Comparison of ENCODE assay signal across 1 cellular context in the genomic region with DNA sequence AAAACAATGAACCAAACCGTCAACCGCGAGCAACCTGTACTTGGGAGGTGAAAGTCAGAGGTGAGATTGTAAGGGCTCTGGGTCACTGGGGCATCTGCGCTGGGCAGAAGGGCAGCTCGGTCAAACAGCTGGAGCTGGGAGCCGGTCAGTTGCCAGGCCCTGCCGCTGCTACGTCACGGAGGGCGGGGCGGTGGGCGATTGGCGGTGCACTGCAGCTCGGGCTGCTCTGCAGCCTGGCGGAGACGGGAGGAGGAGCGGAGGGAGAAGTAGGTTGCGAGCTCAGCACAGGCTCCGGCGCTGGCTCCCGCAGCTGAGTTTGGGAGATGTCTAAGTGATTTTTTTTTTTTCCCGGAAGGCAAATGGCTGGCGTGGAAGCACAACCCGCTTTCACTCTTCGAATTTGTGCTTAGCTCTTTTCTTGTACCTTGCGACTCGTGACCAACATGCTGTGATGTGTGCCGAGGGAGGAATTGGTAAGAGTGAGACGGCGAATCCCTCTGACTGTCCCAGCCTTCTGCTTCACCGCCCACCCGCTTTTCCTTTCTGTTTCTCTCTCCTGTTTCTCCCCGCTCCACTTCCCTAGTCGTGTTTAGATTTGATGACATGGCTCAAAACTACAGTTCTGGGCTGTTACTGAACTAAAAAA.
TF ChIP-seq lines count a peak whose summit lies in the region.

A gene (plus strand): TSS at position 229 of the 646 bp plus-strand sequence. CDS start 27,266 bp downstream, outside the sequence.

TF ChIP-seq in K562, 482 proteins besides CTCF, POLR2A, EP300 and RAD21 (continued from another document and continues in another):
- 0 out of 2 replicates have a peak, but pooled peaks have one; percentile 24 for TF ChIP-seq ZNF263 (CRISPR knock-in tag; IDR thresholded peaks at IDR 0.05; ENCODE audit: borderline replicate concordance)
- TF ChIP-seq SMARCA5 (IDR thresholded peaks at IDR 0.05): no peak
- TF ChIP-seq ZNF354B (CRISPR knock-in tag; IDR thresholded peaks at IDR 0.05): no peak
- TF ChIP-seq, protein P1, sequence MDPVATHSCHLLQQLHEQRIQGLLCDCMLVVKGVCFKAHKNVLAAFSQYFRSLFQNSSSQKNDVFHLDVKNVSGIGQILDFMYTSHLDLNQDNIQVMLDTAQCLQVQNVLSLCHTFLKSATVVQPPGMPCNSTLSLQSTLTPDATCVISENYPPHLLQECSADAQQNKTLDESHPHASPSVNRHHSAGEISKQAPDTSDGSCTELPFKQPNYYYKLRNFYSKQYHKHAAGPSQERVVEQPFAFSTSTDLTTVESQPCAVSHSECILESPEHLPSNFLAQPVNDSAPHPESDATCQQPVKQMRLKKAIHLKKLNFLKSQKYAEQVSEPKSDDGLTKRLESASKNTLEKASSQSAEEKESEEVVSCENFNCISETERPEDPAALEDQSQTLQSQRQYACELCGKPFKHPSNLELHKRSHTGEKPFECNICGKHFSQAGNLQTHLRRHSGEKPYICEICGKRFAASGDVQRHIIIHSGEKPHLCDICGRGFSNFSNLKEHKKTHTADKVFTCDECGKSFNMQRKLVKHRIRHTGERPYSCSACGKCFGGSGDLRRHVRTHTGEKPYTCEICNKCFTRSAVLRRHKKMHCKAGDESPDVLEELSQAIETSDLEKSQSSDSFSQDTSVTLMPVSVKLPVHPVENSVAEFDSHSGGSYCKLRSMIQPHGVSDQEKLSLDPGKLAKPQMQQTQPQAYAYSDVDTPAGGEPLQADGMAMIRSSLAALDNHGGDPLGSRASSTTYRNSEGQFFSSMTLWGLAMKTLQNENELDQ (CRISPR knock-in tag; IDR thresholded peaks at IDR 0.05; ENCODE audit: borderline replicate concordance): no peak
- TF ChIP-seq RUNX1 (IDR thresholded peaks at IDR 0.05; ENCODE audit: low read depth): no peak
- TF ChIP-seq, protein P2, sequence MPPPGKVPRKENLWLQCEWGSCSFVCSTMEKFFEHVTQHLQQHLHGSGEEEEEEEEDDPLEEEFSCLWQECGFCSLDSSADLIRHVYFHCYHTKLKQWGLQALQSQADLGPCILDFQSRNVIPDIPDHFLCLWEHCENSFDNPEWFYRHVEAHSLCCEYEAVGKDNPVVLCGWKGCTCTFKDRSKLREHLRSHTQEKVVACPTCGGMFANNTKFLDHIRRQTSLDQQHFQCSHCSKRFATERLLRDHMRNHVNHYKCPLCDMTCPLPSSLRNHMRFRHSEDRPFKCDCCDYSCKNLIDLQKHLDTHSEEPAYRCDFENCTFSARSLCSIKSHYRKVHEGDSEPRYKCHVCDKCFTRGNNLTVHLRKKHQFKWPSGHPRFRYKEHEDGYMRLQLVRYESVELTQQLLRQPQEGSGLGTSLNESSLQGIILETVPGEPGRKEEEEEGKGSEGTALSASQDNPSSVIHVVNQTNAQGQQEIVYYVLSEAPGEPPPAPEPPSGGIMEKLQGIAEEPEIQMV (tag; conservative IDR thresholded peaks at IDR 0.05; ENCODE audit: low read depth): no peak
- TF ChIP-seq CBX5 (IDR thresholded peaks at IDR 0.05; ENCODE audit: borderline replicate concordance, low read depth): no peak
- TF ChIP-seq MEF2D (tag; conservative IDR thresholded peaks at IDR 0.05; ENCODE audit: low read depth): no peak
- no peak for TF ChIP-seq NFE2 (IDR thresholded peaks at IDR 0.05; ENCODE audit: low read depth)
- TF ChIP-seq FOXJ2 (tag; IDR thresholded peaks at IDR 0.05): peak; percentile 56; the same call in 1 of the 2 replicates
- no peak for TF ChIP-seq PTTG1 (tag; IDR thresholded peaks at IDR 0.05; ENCODE audit: low read depth)
- no peak for TF ChIP-seq CSDE1 (IDR thresholded peaks at IDR 0.05)
- no peak for TF ChIP-seq ZNF41 (CRISPR knock-in tag; conservative IDR thresholded peaks at IDR 0.05)
- TF ChIP-seq ZBED1 (IDR thresholded peaks at IDR 0.05): no peak
- TF ChIP-seq FOXP1 (CRISPR knock-in tag; IDR thresholded peaks at IDR 0.05): no peak
- TF ChIP-seq, protein P3, sequence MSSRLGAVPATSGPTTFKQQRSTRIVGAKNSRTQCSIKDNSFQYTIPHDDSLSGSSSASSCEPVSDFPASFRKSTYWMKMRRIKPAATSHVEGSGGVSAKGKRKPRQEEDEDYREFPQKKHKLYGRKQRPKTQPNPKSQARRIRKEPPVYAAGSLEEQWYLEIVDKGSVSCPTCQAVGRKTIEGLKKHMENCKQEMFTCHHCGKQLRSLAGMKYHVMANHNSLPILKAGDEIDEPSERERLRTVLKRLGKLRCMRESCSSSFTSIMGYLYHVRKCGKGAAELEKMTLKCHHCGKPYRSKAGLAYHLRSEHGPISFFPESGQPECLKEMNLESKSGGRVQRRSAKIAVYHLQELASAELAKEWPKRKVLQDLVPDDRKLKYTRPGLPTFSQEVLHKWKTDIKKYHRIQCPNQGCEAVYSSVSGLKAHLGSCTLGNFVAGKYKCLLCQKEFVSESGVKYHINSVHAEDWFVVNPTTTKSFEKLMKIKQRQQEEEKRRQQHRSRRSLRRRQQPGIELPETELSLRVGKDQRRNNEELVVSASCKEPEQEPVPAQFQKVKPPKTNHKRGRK (tag; IDR thresholded peaks at IDR 0.05): no peak
- TF ChIP-seq, protein P4, sequence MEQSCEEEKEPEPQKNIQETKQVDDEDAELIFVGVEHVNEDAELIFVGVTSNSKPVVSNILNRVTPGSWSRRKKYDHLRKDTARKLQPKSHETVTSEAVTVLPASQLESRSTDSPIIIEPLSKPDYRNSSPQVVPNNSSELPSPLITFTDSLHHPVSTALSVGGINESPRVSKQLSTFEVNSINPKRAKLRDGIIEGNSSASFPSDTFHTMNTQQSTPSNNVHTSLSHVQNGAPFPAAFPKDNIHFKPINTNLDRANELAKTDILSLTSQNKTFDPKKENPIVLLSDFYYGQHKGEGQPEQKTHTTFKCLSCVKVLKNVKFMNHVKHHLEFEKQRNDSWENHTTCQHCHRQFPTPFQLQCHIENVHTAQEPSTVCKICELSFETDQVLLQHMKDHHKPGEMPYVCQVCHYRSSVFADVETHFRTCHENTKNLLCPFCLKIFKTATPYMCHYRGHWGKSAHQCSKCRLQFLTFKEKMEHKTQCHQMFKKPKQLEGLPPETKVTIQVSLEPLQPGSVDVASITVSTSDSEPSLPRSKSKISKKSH (CRISPR knock-in tag; IDR thresholded peaks at IDR 0.05): no peak
- TF ChIP-seq SP1 (CRISPR knock-in tag; IDR thresholded peaks at IDR 0.05): peak; percentile 51; the same call in 1 of the 2 replicates
- TF ChIP-seq ZNF717 (CRISPR knock-in tag; IDR thresholded peaks at IDR 0.05): no peak
- no peak for TF ChIP-seq MCM5 (IDR thresholded peaks at IDR 0.05; ENCODE audit: low read depth)
- TF ChIP-seq TOE1 (IDR thresholded peaks at IDR 0.05; ENCODE audit: borderline replicate concordance): no peak
- TF ChIP-seq TOE1 (CRISPR knock-in tag; IDR thresholded peaks at IDR 0.05; ENCODE audit: borderline replicate concordance, low read depth): no peak
- TF ChIP-seq, protein P5, sequence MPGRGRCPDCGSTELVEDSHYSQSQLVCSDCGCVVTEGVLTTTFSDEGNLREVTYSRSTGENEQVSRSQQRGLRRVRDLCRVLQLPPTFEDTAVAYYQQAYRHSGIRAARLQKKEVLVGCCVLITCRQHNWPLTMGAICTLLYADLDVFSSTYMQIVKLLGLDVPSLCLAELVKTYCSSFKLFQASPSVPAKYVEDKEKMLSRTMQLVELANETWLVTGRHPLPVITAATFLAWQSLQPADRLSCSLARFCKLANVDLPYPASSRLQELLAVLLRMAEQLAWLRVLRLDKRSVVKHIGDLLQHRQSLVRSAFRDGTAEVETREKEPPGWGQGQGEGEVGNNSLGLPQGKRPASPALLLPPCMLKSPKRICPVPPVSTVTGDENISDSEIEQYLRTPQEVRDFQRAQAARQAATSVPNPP (IDR thresholded peaks at IDR 0.05; ENCODE audit: borderline replicate concordance, insufficient read depth, insufficient read length): no peak
- TF ChIP-seq, protein P6, sequence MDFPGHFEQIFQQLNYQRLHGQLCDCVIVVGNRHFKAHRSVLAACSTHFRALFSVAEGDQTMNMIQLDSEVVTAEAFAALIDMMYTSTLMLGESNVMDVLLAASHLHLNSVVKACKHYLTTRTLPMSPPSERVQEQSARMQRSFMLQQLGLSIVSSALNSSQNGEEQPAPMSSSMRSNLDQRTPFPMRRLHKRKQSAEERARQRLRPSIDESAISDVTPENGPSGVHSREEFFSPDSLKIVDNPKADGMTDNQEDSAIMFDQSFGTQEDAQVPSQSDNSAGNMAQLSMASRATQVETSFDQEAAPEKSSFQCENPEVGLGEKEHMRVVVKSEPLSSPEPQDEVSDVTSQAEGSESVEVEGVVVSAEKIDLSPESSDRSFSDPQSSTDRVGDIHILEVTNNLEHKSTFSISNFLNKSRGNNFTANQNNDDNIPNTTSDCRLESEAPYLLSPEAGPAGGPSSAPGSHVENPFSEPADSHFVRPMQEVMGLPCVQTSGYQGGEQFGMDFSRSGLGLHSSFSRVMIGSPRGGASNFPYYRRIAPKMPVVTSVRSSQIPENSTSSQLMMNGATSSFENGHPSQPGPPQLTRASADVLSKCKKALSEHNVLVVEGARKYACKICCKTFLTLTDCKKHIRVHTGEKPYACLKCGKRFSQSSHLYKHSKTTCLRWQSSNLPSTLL (IDR thresholded peaks at IDR 0.05): no peak
- TF ChIP-seq, protein P7, sequence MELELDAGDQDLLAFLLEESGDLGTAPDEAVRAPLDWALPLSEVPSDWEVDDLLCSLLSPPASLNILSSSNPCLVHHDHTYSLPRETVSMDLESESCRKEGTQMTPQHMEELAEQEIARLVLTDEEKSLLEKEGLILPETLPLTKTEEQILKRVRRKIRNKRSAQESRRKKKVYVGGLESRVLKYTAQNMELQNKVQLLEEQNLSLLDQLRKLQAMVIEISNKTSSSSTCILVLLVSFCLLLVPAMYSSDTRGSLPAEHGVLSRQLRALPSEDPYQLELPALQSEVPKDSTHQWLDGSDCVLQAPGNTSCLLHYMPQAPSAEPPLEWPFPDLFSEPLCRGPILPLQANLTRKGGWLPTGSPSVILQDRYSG (tag; conservative IDR thresholded peaks at IDR 0.05; ENCODE audit: low read depth): no peak
- no peak for TF ChIP-seq NR2F6 (CRISPR knock-in tag; IDR thresholded peaks at IDR 0.05)
- no peak for TF ChIP-seq BACH1 (tag; IDR thresholded peaks at IDR 0.05)
- TF ChIP-seq RBM34 (IDR thresholded peaks at IDR 0.05; ENCODE audit: borderline replicate concordance, insufficient read depth, low read length): no peak
- TF ChIP-seq ADNP (tag; IDR thresholded peaks at IDR 0.05): no peak
- TF ChIP-seq KLF10 (CRISPR knock-in tag; IDR thresholded peaks at IDR 0.05): no peak
- TF ChIP-seq MYNN (IDR thresholded peaks at IDR 0.05): no peak
- TF ChIP-seq MYNN (CRISPR knock-in tag; IDR thresholded peaks at IDR 0.05): no peak
- no peak for TF ChIP-seq BRF1 (IDR thresholded peaks at IDR 0.05; ENCODE audit: borderline replicate concordance, extremely low read depth, insufficient read length)
- TF ChIP-seq ELF1 (tag; IDR thresholded peaks at IDR 0.05): no peak
- no peak for TF ChIP-seq ZNF583 (CRISPR knock-in tag; IDR thresholded peaks at IDR 0.05)
- no peak for TF ChIP-seq MYC (IDR thresholded peaks at IDR 0.05; ENCODE audit: low read depth, low read length)
- no peak for TF ChIP-seq MYC (CRISPR knock-in tag; IDR thresholded peaks at IDR 0.05; ENCODE audit: borderline replicate concordance, low read depth)
- TF ChIP-seq, protein P8, sequence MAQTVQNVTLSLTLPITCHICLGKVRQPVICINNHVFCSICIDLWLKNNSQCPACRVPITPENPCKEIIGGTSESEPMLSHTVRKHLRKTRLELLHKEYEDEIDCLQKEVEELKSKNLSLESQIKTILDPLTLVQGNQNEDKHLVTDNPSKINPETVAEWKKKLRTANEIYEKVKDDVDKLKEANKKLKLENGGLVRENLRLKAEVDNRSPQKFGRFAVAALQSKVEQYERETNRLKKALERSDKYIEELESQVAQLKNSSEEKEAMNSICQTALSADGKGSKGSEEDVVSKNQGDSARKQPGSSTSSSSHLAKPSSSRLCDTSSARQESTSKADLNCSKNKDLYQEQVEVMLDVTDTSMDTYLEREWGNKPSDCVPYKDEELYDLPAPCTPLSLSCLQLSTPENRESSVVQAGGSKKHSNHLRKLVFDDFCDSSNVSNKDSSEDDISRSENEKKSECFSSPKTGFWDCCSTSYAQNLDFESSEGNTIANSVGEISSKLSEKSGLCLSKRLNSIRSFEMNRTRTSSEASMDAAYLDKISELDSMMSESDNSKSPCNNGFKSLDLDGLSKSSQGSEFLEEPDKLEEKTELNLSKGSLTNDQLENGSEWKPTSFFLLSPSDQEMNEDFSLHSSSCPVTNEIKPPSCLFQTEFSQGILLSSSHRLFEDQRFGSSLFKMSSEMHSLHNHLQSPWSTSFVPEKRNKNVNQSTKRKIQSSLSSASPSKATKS (CRISPR knock-in tag; IDR thresholded peaks at IDR 0.05): no peak
- TF ChIP-seq ZNF12 (CRISPR knock-in tag; IDR thresholded peaks at IDR 0.05): no peak
- no peak for TF ChIP-seq ZNF3 (CRISPR knock-in tag; IDR thresholded peaks at IDR 0.05)
- TF ChIP-seq PURB (CRISPR knock-in tag; IDR thresholded peaks at IDR 0.05; ENCODE audit: low read depth): no peak
- no peak for TF ChIP-seq CBFA2T3 (IDR thresholded peaks at IDR 0.05)
- TF ChIP-seq, protein P9, sequence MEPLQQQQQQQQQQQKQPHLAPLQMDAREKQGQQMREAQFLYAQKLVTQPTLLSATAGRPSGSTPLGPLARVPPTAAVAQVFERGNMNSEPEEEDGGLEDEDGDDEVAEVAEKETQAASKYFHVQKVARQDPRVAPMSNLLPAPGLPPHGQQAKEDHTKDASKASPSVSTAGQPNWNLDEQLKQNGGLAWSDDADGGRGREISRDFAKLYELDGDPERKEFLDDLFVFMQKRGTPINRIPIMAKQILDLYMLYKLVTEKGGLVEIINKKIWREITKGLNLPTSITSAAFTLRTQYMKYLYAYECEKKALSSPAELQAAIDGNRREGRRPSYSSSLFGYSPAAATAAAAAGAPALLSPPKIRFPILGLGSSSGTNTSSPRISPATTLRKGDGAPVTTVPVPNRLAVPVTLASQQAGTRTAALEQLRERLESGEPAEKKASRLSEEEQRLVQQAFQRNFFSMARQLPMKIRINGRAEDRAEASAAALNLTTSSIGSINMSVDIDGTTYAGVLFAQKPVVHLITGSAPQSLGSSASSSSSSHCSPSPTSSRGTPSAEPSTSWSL (CRISPR knock-in tag; IDR thresholded peaks at IDR 0.05; ENCODE audit: borderline replicate concordance): no peak
- TF ChIP-seq XRCC3 (IDR thresholded peaks at IDR 0.05): no peak
- TF ChIP-seq, protein P10, sequence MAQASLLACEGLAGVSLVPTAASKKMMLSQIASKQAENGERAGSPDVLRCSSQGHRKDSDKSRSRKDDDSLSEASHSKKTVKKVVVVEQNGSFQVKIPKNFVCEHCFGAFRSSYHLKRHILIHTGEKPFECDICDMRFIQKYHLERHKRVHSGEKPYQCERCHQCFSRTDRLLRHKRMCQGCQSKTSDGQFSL (CRISPR knock-in tag; IDR thresholded peaks at IDR 0.05): no peak
- TF ChIP-seq, protein P10 (tag; IDR thresholded peaks at IDR 0.05): no peak
- TF ChIP-seq MECOM (CRISPR knock-in tag; IDR thresholded peaks at IDR 0.05): no peak
- no peak for TF ChIP-seq HDAC8 (tag; IDR thresholded peaks at IDR 0.05)
- no peak; a peak in 1 of 3 replicates for TF ChIP-seq CBX3 (IDR thresholded peaks at IDR 0.05; ENCODE audit: borderline replicate concordance in 1 of 2, low read length in 2 of 2)
- peak; percentile 72 for TF ChIP-seq CREB1 (IDR thresholded peaks at IDR 0.05)
- TF ChIP-seq CREB1 (CRISPR knock-in tag; IDR thresholded peaks at IDR 0.05): peak; percentile 85
- no peak for TF ChIP-seq ZFP1 (CRISPR knock-in tag; IDR thresholded peaks at IDR 0.05)
